In genomic region chr6:159680104-159680503, GRCh38 we compare ENCODE assay signal across 14 cellular contexts. TPM values are rescaled to one million over a fixed set of nuclear protein-coding genes. Genes with fewer than 3 reads are reported as not detected.
A peak's percentile ranks its signal among the peaks of the same experiment; 100 is the strongest.
DNase-seq lines count a peak whose midpoint lies in the region; ATAC-seq and TF ChIP-seq lines count a peak whose summit lies in the region.
"Had no signal": no experiment of that assay in that cellular context is flagged by ENCODE, and none has a peak within 500 bp of the region (broad histone marks: within the 10 kb centered on the region; RNA-seq: fewer than 3 reads in every experiment).

No MANE protein-coding gene starts in this region.

- H3K27ac ChIP-seq in left lung = peak overlapping the region; percentile 42 to 64
- H3K27ac ChIP-seq in stomach = peak overlapping the region in 4 of 5 donors; percentile 13 to 57 (median 54)

- H3K4me3 ChIP-seq in left lung (no peak overlapping the region), stomach (no peak overlapping the region)
- H3K4me3 ChIP-seq: adrenal gland, lung had no signal

- TF ChIP-seq EP300 in stomach (IDR thresholded peaks at IDR 0.05) = no peak

- H3K27me3 ChIP-seq in left lung = no peaks in the 10 kb centered on the region
- H3K27me3 ChIP-seq in stomach = no peaks in the 10 kb centered on the region
- H3K27me3 ChIP-seq: adrenal gland had no signal

- H3K9me3 ChIP-seq in left lung = no peaks in the 10 kb centered on the region
- H3K9me3 ChIP-seq in stomach = no peaks in the 10 kb centered on the region
- H3K9me3 ChIP-seq: adrenal gland had no signal

- peak overlapping the region; percentile 78 for H3K27ac Mint-ChIP-seq in activated T-helper 2 cell treated with anti-CD3 and anti-CD28 coated beads, Interferon-gamma antibody, Interleukin-2, Interleukin-4, amounts not matched to agents 10 μg/mL and 5 μg/mL and 100 μg/mL, durations not matched to agents 14 hours and 24 hours and 36 hours

- H3K4me1 ChIP-seq in left lung (peaks cover 5 to 64% of the 10 kb centered on the region in 2 donors), stomach (peaks cover 0 to 65% (median 36%) of the 10 kb centered on the region in 4 donors)

- H3K36me3 ChIP-seq in left lung (peaks cover 0 to 87% of the 10 kb centered on the region in 2 donors), stomach (peaks cover 31 to 80% (median 70%) of the 10 kb centered on the region in 4 donors)

- peak; percentile 33 to 35 for ATAC-seq in activated T-cell treated with anti-CD3 and anti-CD28 coated beads, Interleukin-2, amount 50 U/mL, for 4 hours
- ATAC-seq in left lung = peak; percentile 10
- ATAC-seq: Right ventricle myocardium inferior had no signal

- peaks cover 31% of the 10 kb centered on the region for H3K36me3 Mint-ChIP-seq in activated T-cell treated with anti-CD3 and anti-CD28 coated beads, Interleukin-2, amount 50 U/mL, for 4 hours (ENCODE audit: insufficient read depth)
- peaks cover 45% of the 10 kb centered on the region for H3K36me3 Mint-ChIP-seq in activated T-helper 2 cell treated with anti-CD3 and anti-CD28 coated beads, Interferon-gamma antibody, Interleukin-2, Interleukin-4, amounts not matched to agents 10 μg/mL and 5 μg/mL and 100 μg/mL, durations not matched to agents 14 hours and 24 hours and 36 hours (ENCODE audit: low read depth)

- 68 to 82% (median 71%) methylated on average over 3 of the region's 3 CpGs for WGBS in stomach, 5 donors

- no peaks in the 10 kb centered on the region for H3K9me3 Mint-ChIP-seq in activated T-cell treated with anti-CD3 and anti-CD28 coated beads, Interleukin-2, amount 50 U/mL, for 4 hours
- peaks cover 4% of the 10 kb centered on the region for H3K9me3 Mint-ChIP-seq in activated T-helper 2 cell treated with anti-CD3 and anti-CD28 coated beads, Interferon-gamma antibody, Interleukin-2, Interleukin-4, amounts not matched to agents 10 μg/mL and 5 μg/mL and 100 μg/mL, durations not matched to agents 14 hours and 24 hours and 36 hours

- H3K27me3 Mint-ChIP-seq in activated T-cell treated with anti-CD3 and anti-CD28 coated beads, Interleukin-2, amount 50 U/mL, for 4 hours (ENCODE audit: low read depth) = no peaks in the 10 kb centered on the region
- no peaks in the 10 kb centered on the region for H3K27me3 Mint-ChIP-seq in activated T-helper 2 cell treated with anti-CD3 and anti-CD28 coated beads, Interferon-gamma antibody, Interleukin-2, Interleukin-4, amounts not matched to agents 10 μg/mL and 5 μg/mL and 100 μg/mL, durations not matched to agents 14 hours and 24 hours and 36 hours (ENCODE audit: low read depth)

- intact Hi-C loops in activated T-helper 2 cell treated with anti-CD3 and anti-CD28 coated beads, Interferon-gamma antibody, Interleukin-2, Interleukin-4, amounts not matched to agents 10 μg/mL and 5 μg/mL and 100 μg/mL, durations not matched to agents 14 hours and 24 hours and 36 hours (cut with micrococcal nuclease) = no loop called here
- intact Hi-C loops in left lung (cut with DNase I) = no loop called here
- intact Hi-C loops in stomach (cut with DNase I; ENCODE audit: low total_unique reads) = loop anchor here (10.0 kb wide), 1 partner anchor 75 kb away; no protein-coding TSS in a partner anchor

- H3K4me3 Mint-ChIP-seq in activated T-cell treated with anti-CD3 and anti-CD28 coated beads, Interleukin-2, amount 50 U/mL, for 4 hours = no peak overlapping the region
- H3K4me3 Mint-ChIP-seq in activated T-helper 2 cell treated with anti-CD3 and anti-CD28 coated beads, Interferon-gamma antibody, Interleukin-2, Interleukin-4, amounts not matched to agents 10 μg/mL and 5 μg/mL and 100 μg/mL, durations not matched to agents 14 hours and 24 hours and 36 hours (ENCODE audit: low read depth) = no peak overlapping the region

- TF ChIP-seq POLR2A in stomach (IDR thresholded peaks at IDR 0.05) = no peak

- H3K4me1 Mint-ChIP-seq in activated T-cell treated with anti-CD3 and anti-CD28 coated beads, Interleukin-2, amount 50 U/mL, for 4 hours (ENCODE audit: low read depth) = peaks cover 25% of the 10 kb centered on the region
- H3K4me1 Mint-ChIP-seq in activated T-helper 2 cell treated with anti-CD3 and anti-CD28 coated beads, Interferon-gamma antibody, Interleukin-2, Interleukin-4, amounts not matched to agents 10 μg/mL and 5 μg/mL and 100 μg/mL, durations not matched to agents 14 hours and 24 hours and 36 hours (ENCODE audit: low read depth) = peaks cover 32% of the 10 kb centered on the region

- DNase-seq in activated T-cell treated with anti-CD3 and anti-CD28 coated beads, Interleukin-2, amount 50 U/mL, for 4 hours = no peak
- DNase-seq in activated T-cell treated with anti-CD3 and anti-CD28 coated beads for 4 hours (no peak), left lung (no peak), stomach (no peak), NCI-H2107 (lab: John Stamatoyannopoulos, UW) (no peak), NCI-H82 (lab: John Stamatoyannopoulos, UW) (no peak)
- DNase-seq in activated T-helper 2 cell treated with anti-CD3 and anti-CD28 coated beads, Interferon-gamma antibody, Interleukin-2, Interleukin-4, amounts not matched to agents 10 μg/mL and 5 μg/mL and 100 μg/mL, durations not matched to agents 14 hours and 24 hours and 36 hours (ENCODE audit: low spot score) = no peak
- no peak for DNase-seq in activated effector memory CD4-positive, alpha-beta T cell treated with anti-CD3 and anti-CD28 coated beads, Interleukin-2, amount 50 U/mL, for 16 hours
- DNase-seq: activated CD4-positive, alpha-beta T cell treated with anti-CD3 and anti-CD28 coated beads, Interleukin-2, amount 50 U/mL, for 1 hour; adrenal gland; cortex of kidney; NK-92 treated with Interleukin-12 subunit alpha and Interleukin-12 subunit beta, amount 100 ng/mL, for 24 hours had no signal

- TF ChIP-seq CTCF in left lung (IDR thresholded peaks at IDR 0.05) (no peak), stomach (IDR thresholded peaks at IDR 0.05) (no peak)

RNA-seq across cellular contexts. Expression of gene SOD2, which starts 12.9 kb away (rescaled TPM):
- total RNA-seq in activated T-cell treated with anti-CD3 and anti-CD28 coated beads, Interleukin-2, amount 50 U/mL, for 4 hours = 100 to 1,000 TPM; 116 to 147 (median 133) TPM
- total RNA-seq in activated T-helper 2 cell treated with anti-CD3 and anti-CD28 coated beads, Interferon-gamma antibody, Interleukin-2, Interleukin-4, amounts not matched to agents 10 μg/mL and 5 μg/mL and 100 μg/mL, durations not matched to agents 14 hours and 24 hours and 36 hours = 54.3 and 60.8 TPM in 2 replicates
- 100 to 1,000 TPM; 179 to 879 TPM for total RNA-seq in left lung
- total RNA-seq in stomach = 100 to 1,000 TPM in 4 of 5 donors, 10 to 100 TPM in 1; 27.2 to 187 (median 147) TPM
- polyA plus RNA-seq in stomach = 100 to 1,000 TPM; 219 to 404 (median 260) TPM

RNA-seq across cellular contexts. Expression of gene WTAP, which starts 47.2 kb away (rescaled TPM):
- 100 to 1,000 TPM; 103 to 108 (median 104) TPM for total RNA-seq in activated T-cell treated with anti-CD3 and anti-CD28 coated beads, Interleukin-2, amount 50 U/mL, for 4 hours
- 110 and 114 TPM in 2 replicates for total RNA-seq in activated T-helper 2 cell treated with anti-CD3 and anti-CD28 coated beads, Interferon-gamma antibody, Interleukin-2, Interleukin-4, amounts not matched to agents 10 μg/mL and 5 μg/mL and 100 μg/mL, durations not matched to agents 14 hours and 24 hours and 36 hours
- 100 to 1,000 TPM in 1 of 2 donors, 10 to 100 TPM in 1; 66.6 to 104 TPM for total RNA-seq in left lung
- total RNA-seq in stomach = 100 to 1,000 TPM in 1 of 5 donors, 10 to 100 TPM in 4; 35.0 to 125 (median 82.6) TPM
- polyA plus RNA-seq in stomach = 10 to 100 TPM; 54.1 to 78.1 (median 58.3) TPM
